Comparison of ENCODE assay signal across 8 cellular contexts in genomic region chr7:73667344-73668102, GRCh38.
A peak's percentile ranks its signal among the peaks of the same experiment; 100 is the strongest.
DNase-seq lines count a peak whose midpoint lies in the region; ATAC-seq and TF ChIP-seq lines count a peak whose summit lies in the region.

Gene VPS37D, plus strand, starts transcription at chr7:73667831. Its CDS starts 128 bp downstream, at chr7:73667959.

- H3K4me3 ChIP-seq in AG04449 (ENCODE audit: low read depth, low read length) (peak within 1 kb of the TSS; percentile 72), choroid plexus epithelial cell (ENCODE audit: low read depth, low read length) (peak within 1 kb of the TSS; percentile 63)

- DNase-seq in AG04449 (ENCODE audit: low read depth, low spot score): peak; percentile 3
- peak; percentile 81 for DNase-seq in NCI-H2227 treated with DMSO at 0.1 percent for 48 hours (lab: John Stamatoyannopoulos, UW)
- peak; percentile 88 to 93 for DNase-seq in activated CD4-positive, alpha-beta T cell treated with anti-CD3 and anti-CD28 coated beads for 24 hours (ENCODE audit: low read depth in 2 of 2)
- peak; percentile 91 for DNase-seq in choroid plexus epithelial cell (ENCODE audit: low read depth)
- peak; percentile 96 for DNase-seq in left kidney (ENCODE audit: low read depth, low spot score)
- peak; percentile 95 to 96 for DNase-seq in stimulated activated CD4-positive, alpha-beta T cell treated with anti-CD3 and anti-CD28 coated beads, Interleukin-1b, Interleukin-23, amount 100 ng/mL, for 4 hours (ENCODE audit: low read depth in 2 of 2)

- CTCF ChIA-PET in AG04449 (lab: Yijun Ruan, JAX): interaction anchor here (0.6 to 3.3 kb wide), 39 partner anchors 8 to 128 kb away, joined by 3 to 34 read pairs (median 4); partner anchors contain the start of gene BUD23

- peak; percentile 84 for TF ChIP-seq CTCF in AG04449 (IDR thresholded peaks at IDR 0.05; ENCODE audit: insufficient read depth, low read length, missing control alignments)
- peak; percentile 59 for TF ChIP-seq CTCF in choroid plexus epithelial cell (conservative IDR thresholded peaks at IDR 0.05; ENCODE audit: low read depth, low read length)

- POLR2A ChIA-PET in AG04449 (lab: Yijun Ruan, JAX): no interaction called here

- ATAC-seq in GM18858 (IDR thresholded peaks at IDR 0.05; ENCODE audit: unreplicated experiment): peak; percentile 68
- peak; percentile 93 for ATAC-seq in HG03103 (IDR thresholded peaks at IDR 0.05; ENCODE audit: low read depth, unreplicated experiment)

Comparison
In these comparisons a context has a peak if more than half of its experiments do, and no peak if none do; other contexts are left out.
1. Peak in every context shown above with its lines: DNase-seq, ATAC-seq and H3K4me3 ChIP-seq.
2. DNase-seq: peak in every context shown above with its lines; median percentile 96 in left kidney; 96 in stimulated activated CD4-positive, alpha-beta T cell treated with anti-CD3 and anti-CD28 coated beads, Interleukin-1b, Interleukin-23, amount 100 ng/mL, for 4 hours; 91 in choroid plexus epithelial cell; 90 in activated CD4-positive, alpha-beta T cell treated with anti-CD3 and anti-CD28 coated beads for 24 hours; 81 in NCI-H2227 treated with DMSO at 0.1 percent for 48 hours; 3 in AG04449.